Comparison of ENCODE assay signal across 15 cellular contexts in the genomic region with DNA sequence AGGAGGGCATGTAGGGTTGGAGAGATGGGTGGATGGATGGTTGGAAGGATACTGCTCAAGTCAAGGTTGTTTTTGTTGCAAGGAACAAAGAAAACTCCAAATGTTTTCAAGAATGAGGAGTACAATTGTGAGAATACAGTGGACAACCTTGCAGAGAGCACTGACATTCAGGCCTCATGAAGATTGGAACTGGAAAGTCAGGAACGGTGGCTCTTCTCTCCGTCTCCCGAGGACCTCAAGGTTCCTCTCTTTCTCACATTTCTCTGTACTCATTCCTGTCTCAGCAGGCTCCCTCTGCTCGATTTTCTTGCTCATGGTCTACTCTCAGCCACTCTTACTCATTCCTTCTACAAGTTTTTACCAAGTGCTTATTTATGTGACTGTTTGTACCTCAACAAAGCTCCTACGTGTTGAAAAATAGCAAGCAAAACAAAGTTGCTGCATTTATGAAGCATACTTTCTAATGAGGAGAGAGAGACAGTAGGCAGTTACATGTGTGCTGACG.
"Had no signal": no experiment of that assay in that cellular context is flagged by ENCODE, and none has a peak within 500 bp of the region (broad histone marks: within the 10 kb centered on the region; RNA-seq: fewer than 3 reads in every experiment).

No MANE protein-coding gene starts in this region.

- H3K27me3 Mint-ChIP-seq: activated CD4-positive, alpha-beta memory T cell treated with anti-CD3 and anti-CD28 coated beads for 36 hours; activated CD8-positive, alpha-beta memory T cell treated with anti-CD3 and anti-CD28 coated beads, Interleukin-2, amount 10 ng/mL, durations not matched to agents 7 days and 5 days; activated naive CD4-positive, alpha-beta T cell treated with anti-CD3 and anti-CD28 coated beads, Interleukin-2, amount 50 U/mL, for 24 hours; naive B cell; stimulated activated naive B cell treated with anti-CD40 and anti-IgM and Interleukin-4, amounts not matched to agents 10 μg/mL and 1 μg/mL and 100 μg/mL, for 72 hours had no signal

- H3K9me3 ChIP-seq: tibial nerve had no signal

- H3K36me3 ChIP-seq: tibial nerve had no signal

- H3K36me3 Mint-ChIP-seq: activated CD4-positive, alpha-beta memory T cell treated with anti-CD3 and anti-CD28 coated beads for 36 hours; activated CD8-positive, alpha-beta memory T cell treated with anti-CD3 and anti-CD28 coated beads, Interleukin-2, amount 10 ng/mL, durations not matched to agents 7 days and 5 days; naive B cell had no signal

- H3K4me3 ChIP-seq: lung, tibial nerve had no signal

- H3K27ac Mint-ChIP-seq: activated CD4-positive, alpha-beta memory T cell treated with anti-CD3 and anti-CD28 coated beads for 36 hours; activated CD8-positive, alpha-beta memory T cell treated with anti-CD3 and anti-CD28 coated beads, Interleukin-2, amount 10 ng/mL, durations not matched to agents 7 days and 5 days; endodermal cell; T-helper 2 cell treated with Interferon-gamma antibody and Interleukin-4, amounts not matched to agents 5 μg/mL and 100 μg/mL, for 36 hours had no signal

- DNase-seq: activated CD4-positive, alpha-beta memory T cell treated with anti-CD3 and anti-CD28 coated beads for 36 hours; activated CD8-positive, alpha-beta memory T cell treated with anti-CD3 and anti-CD28 coated beads, Interleukin-2, amount 10 ng/mL, durations not matched to agents 7 days and 5 days; activated effector memory CD4-positive, alpha-beta T cell treated with anti-CD3 and anti-CD28 coated beads, Interleukin-2, amount 50 U/mL, for 16 hours; activated T-cell treated with anti-CD3 and anti-CD28 coated beads, Interleukin-2, amount 50 U/mL, for 1 hour; endodermal cell; erythroblast; naive B cell; retina; stimulated activated CD4-positive, alpha-beta T cell treated with anti-CD3 and anti-CD28 coated beads, Interleukin-2, amount 100 ng/mL, for 48 hours; stimulated activated naive B cell treated with anti-CD40 and anti-IgM and Interleukin-4, amounts not matched to agents 10 μg/mL and 1 μg/mL and 100 μg/mL, for 72 hours had no signal

- H3K9me3 Mint-ChIP-seq: activated CD4-positive, alpha-beta memory T cell treated with anti-CD3 and anti-CD28 coated beads for 36 hours; activated naive CD4-positive, alpha-beta T cell treated with anti-CD3 and anti-CD28 coated beads, Interleukin-2, amount 50 U/mL, for 24 hours; endodermal cell; naive B cell; stimulated activated naive B cell treated with anti-CD40 and anti-IgM and Interleukin-4, amounts not matched to agents 10 μg/mL and 1 μg/mL and 100 μg/mL, for 72 hours; T-helper 2 cell treated with Interferon-gamma antibody and Interleukin-4, amounts not matched to agents 5 μg/mL and 100 μg/mL, for 36 hours had no signal

- FAIRE-seq: islet of Langerhans had no signal

- ATAC-seq: activated CD8-positive, alpha-beta memory T cell treated with anti-CD3 and anti-CD28 coated beads, Interleukin-2, amount 10 ng/mL, durations not matched to agents 7 days and 5 days; stimulated activated naive B cell treated with anti-CD40 and anti-IgM and Interleukin-4, amounts not matched to agents 10 μg/mL and 1 μg/mL and 100 μg/mL, for 72 hours had no signal

- H3K4me3 Mint-ChIP-seq: activated CD4-positive, alpha-beta memory T cell treated with anti-CD3 and anti-CD28 coated beads for 36 hours; activated CD8-positive, alpha-beta memory T cell treated with anti-CD3 and anti-CD28 coated beads, Interleukin-2, amount 10 ng/mL, durations not matched to agents 7 days and 5 days; activated naive CD4-positive, alpha-beta T cell treated with anti-CD3 and anti-CD28 coated beads, Interleukin-2, amount 50 U/mL, for 24 hours; endodermal cell; stimulated activated naive B cell treated with anti-CD40 and anti-IgM and Interleukin-4, amounts not matched to agents 10 μg/mL and 1 μg/mL and 100 μg/mL, for 72 hours; T-helper 2 cell treated with Interferon-gamma antibody and Interleukin-4, amounts not matched to agents 5 μg/mL and 100 μg/mL, for 36 hours had no signal

- H3K27me3 ChIP-seq: tibial nerve had no signal
